In genomic region chr4:180808862-180809261, GRCh38 we compare ENCODE assay signal across 19 cellular contexts.
DNase-seq lines count a peak whose midpoint lies in the region; ATAC-seq and TF ChIP-seq lines count a peak whose summit lies in the region.
"Had no signal": no experiment of that assay in that cellular context is flagged by ENCODE, and none has a peak within 500 bp of the region (broad histone marks: within the 10 kb centered on the region; RNA-seq: fewer than 3 reads in every experiment).

No MANE protein-coding gene starts in this region.

- no peak overlapping the region for H3K56ac ChIP-seq in mesendoderm (ENCODE audit: low read length)

- no peak overlapping the region for H2BK15ac ChIP-seq in mesendoderm (replicated peaks; ENCODE audit: low read depth)

- 29 to 43% (median 35%) methylated on average over 2 of the region's 2 CpGs for WGBS in adrenal gland, 4 donors
- no CpG with 5 or more reads among the region's 2 CpGs for WGBS in mesendoderm (ENCODE audit: extremely low coverage, insufficient coverage, low lambda C conversion rate)

- H3K4me2 ChIP-seq in mesendoderm (ENCODE audit: low read length) = no peak overlapping the region
- H3K4me2 ChIP-seq: BLaER1 had no signal

- TF ChIP-seq CTCF in adrenal gland (IDR thresholded peaks at IDR 0.05) (no peak), epithelial cell of proximal tubule (conservative IDR thresholded peaks at IDR 0.05; ENCODE audit: low read depth, low read length) (no peak), retinal pigment epithelial cell (conservative IDR thresholded peaks at IDR 0.05; ENCODE audit: low read depth, low read length) (no peak)

- no peak for ATAC-seq in HG02973 (IDR thresholded peaks at IDR 0.05; ENCODE audit: unreplicated experiment)
- ATAC-seq: CD8-positive, alpha-beta T cell had no signal

- H3K4me1 ChIP-seq in adrenal gland (replicated peaks in 1 of 2) (peaks cover 18 to 29% of the 10 kb centered on the region in 2 donors), mesendoderm (ENCODE audit: control insufficient read depth, low read depth, low read length) (no peaks in the 10 kb centered on the region)
- H3K4me1 ChIP-seq: HAP-1 had no signal

- H2AK5ac ChIP-seq in mesendoderm (ENCODE audit: low read length) = no peak overlapping the region

- no peak overlapping the region for H3K4ac ChIP-seq in mesendoderm (ENCODE audit: low read depth, low read length)

- intact Hi-C loops in adrenal gland (cut with DNase I) = no loop called here

- no peak for TF ChIP-seq POLR2A in adrenal gland (IDR thresholded peaks at IDR 0.05)

- no peak overlapping the region for H2BK120ac ChIP-seq in mesendoderm (ENCODE audit: low read depth, low read length)

- no peaks in the 10 kb centered on the region for H3K79me2 ChIP-seq in mesendoderm (ENCODE audit: control insufficient read depth, insufficient read depth, low read length)

- H3K9me3 ChIP-seq in adrenal gland (replicated peaks in 1 of 3) = no peaks in the 10 kb centered on the region
- H3K9me3 ChIP-seq: BLaER1, HAP-1 had no signal

- no peak overlapping the region for H3K4me3 ChIP-seq in adrenal gland
- no peak overlapping the region for H3K4me3 ChIP-seq in epithelial cell of proximal tubule (ENCODE audit: low read depth, low read length)
- no peak overlapping the region for H3K4me3 ChIP-seq in retinal pigment epithelial cell (ENCODE audit: low read length)
- no peak overlapping the region for H3K4me3 ChIP-seq in mesendoderm (ENCODE audit: low read length)
- H3K4me3 ChIP-seq: BLaER1, GM12878, HAP-1 had no signal

- H3K18ac ChIP-seq in mesendoderm (ENCODE audit: low read length) = no peak overlapping the region

- H3K79me1 ChIP-seq in mesendoderm (ENCODE audit: low read length) = no peaks in the 10 kb centered on the region

- H3K36me3 ChIP-seq in adrenal gland (replicated peaks in 1 of 2) (no peaks in the 10 kb centered on the region), mesendoderm (ENCODE audit: control insufficient read depth, insufficient read depth, low read length) (no peaks in the 10 kb centered on the region)
- H3K36me3 ChIP-seq: BLaER1, HAP-1 had no signal

- H3K27ac ChIP-seq in adrenal gland (peak overlapping the region; percentile 45 to 84 (median 71)), mesendoderm (ENCODE audit: low read depth, low read length) (no peak overlapping the region)
- H3K27ac ChIP-seq: 22Rv1, BLaER1, C4-2B had no signal

- H3K27me3 ChIP-seq in adrenal gland (no peaks in the 10 kb centered on the region), mesendoderm (ENCODE audit: insufficient read depth, low read length, poor library complexity) (no peaks in the 10 kb centered on the region)
- H3K27me3 ChIP-seq: BLaER1 had no signal

- H4K8ac ChIP-seq in mesendoderm (ENCODE audit: low read depth, low read length) = no peak overlapping the region

- H4K5ac ChIP-seq in mesendoderm (ENCODE audit: low read length) = no peak overlapping the region

- no peak overlapping the region for H2BK5ac ChIP-seq in mesendoderm (ENCODE audit: low read length)

- H3K23ac ChIP-seq in mesendoderm (ENCODE audit: low read length) = no peak overlapping the region

- DNase-seq in adrenal gland (peak in 6 of 7 donors; percentile 36 to 66 (median 54)), epithelial cell of proximal tubule (ENCODE audit: low read depth) (peak; percentile 15), retinal pigment epithelial cell (ENCODE audit: low read depth) (peak; percentile 61), mesendoderm (no peak), NCI-H2029 (lab: John Stamatoyannopoulos, UW) (no peak)
- DNase-seq: CD4-positive, CD25-positive, alpha-beta regulatory T cell; CD8-positive, alpha-beta T cell; DMS 273 treated with DMSO at 0.1 percent for 48 hours; DMS79; EL; GDM1; GOT3; HFFc6 had no signal

- H3K9ac ChIP-seq in mesendoderm (ENCODE audit: low read length) = no peak overlapping the region
- H3K9ac ChIP-seq: BLaER1 had no signal

Comparison
In these comparisons a context has a peak if more than half of its experiments do, and no peak if none do; other contexts are left out.
1. DNase-seq: peak in adrenal gland (6 of 7), epithelial cell of proximal tubule (single experiment) and retinal pigment epithelial cell (single experiment); none in mesendoderm (single experiment) and NCI-H2029 (single experiment).